In the genomic region with DNA sequence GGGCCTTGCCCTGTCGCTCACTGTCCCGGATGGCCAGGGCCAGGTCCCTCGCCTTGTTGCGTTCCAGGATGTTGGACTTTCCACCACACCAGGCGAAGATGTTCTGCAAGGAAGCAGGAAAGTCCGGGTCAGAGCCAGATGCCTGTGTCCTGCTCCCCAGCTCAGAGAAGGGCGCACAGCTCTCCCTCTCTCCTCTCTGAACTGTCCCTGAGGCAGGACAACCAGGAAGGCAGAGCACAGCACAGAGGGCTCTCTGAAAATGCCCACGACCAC, we compare ENCODE assay signal across 24 cellular contexts. TPM values are rescaled to one million over a fixed set of nuclear protein-coding genes. Genes with fewer than 3 reads are reported as not detected.
"Had no signal": no experiment of that assay in that cellular context is flagged by ENCODE, and none has a peak within 500 bp of the region (broad histone marks: within the 10 kb centered on the region; RNA-seq: fewer than 3 reads in every experiment).

No MANE protein-coding gene starts in this region.

- H3K27me3 ChIP-seq: brain microvascular endothelial cell, left lung, right lobe of liver, suprapubic skin, upper lobe of left lung had no signal

- H3K27ac Mint-ChIP-seq: activated CD8-positive, alpha-beta T cell treated with anti-CD3 and anti-CD28 coated beads for 36 hours; activated naive CD8-positive, alpha-beta T cell; natural killer cell had no signal

- H3K36me3 ChIP-seq: right lobe of liver, WERI-Rb-1 had no signal

- ATAC-seq: activated CD8-positive, alpha-beta T cell treated with anti-CD3 and anti-CD28 coated beads for 36 hours; activated T-cell treated with anti-CD3 and anti-CD28 coated beads, Interleukin-2, amount 50 U/mL, for 4 hours; left lung; natural killer cell; psoas muscle; right lobe of liver had no signal

- H3K4me3 ChIP-seq: left lung, psoas muscle, right lobe of liver, suprapubic skin, upper lobe of left lung had no signal

- H3K27me3 Mint-ChIP-seq: activated CD8-positive, alpha-beta T cell treated with anti-CD3 and anti-CD28 coated beads for 36 hours; activated naive CD8-positive, alpha-beta T cell; T-cell had no signal

- H3K27ac ChIP-seq: brain microvascular endothelial cell, left lung, psoas muscle, right lobe of liver, upper lobe of left lung, WERI-Rb-1 had no signal

- DNase-seq: activated CD4-positive, alpha-beta T cell treated with anti-CD3 and anti-CD28 coated beads for 48 hours; activated CD8-positive, alpha-beta T cell treated with anti-CD3 and anti-CD28 coated beads for 36 hours; activated gamma-delta T cell; activated T-cell treated with anti-CD3 and anti-CD28 coated beads, Interleukin-2, amount 50 U/mL, for 4 hours; amygdala; brain microvascular endothelial cell; cortex of kidney; effector CD4-positive, alpha-beta T cell; foreskin fibroblast; glutamatergic neuron; hypothalamus; kidney; natural killer cell; occipital lobe; psoas muscle; SK-N-SH; T-cell; WERI-Rb-1 had no signal

- FAIRE-seq: endothelial cell of umbilical vein, kidney had no signal

- H3K36me3 Mint-ChIP-seq: natural killer cell had no signal

- H3K9me3 ChIP-seq: psoas muscle, right lobe of liver, suprapubic skin, upper lobe of left lung had no signal

- H3K4me3 Mint-ChIP-seq: activated CD8-positive, alpha-beta T cell treated with anti-CD3 and anti-CD28 coated beads for 36 hours; activated naive CD8-positive, alpha-beta T cell; activated T-cell treated with anti-CD3 and anti-CD28 coated beads, Interleukin-2, amount 50 U/mL, for 4 hours; natural killer cell; T-cell had no signal

RNA-seq across cellular contexts. Expression of a gene that starts 19.4 kb away (rescaled TPM):
- total RNA-seq: suprapubic skin had no signal
